Comparison of ENCODE assay signal across 1 cellular context in genomic region chr9:128503870-128504269, GRCh38.
TF ChIP-seq lines count a peak whose summit lies in the region.

No MANE protein-coding gene starts in this region.

TF ChIP-seq in GM23338, 12 proteins besides CTCF, POLR2A, EP300 and RAD21 (continued from another document):
- TF ChIP-seq ZNF462 (CRISPR knock-in tag; IDR thresholded peaks at IDR 0.05) (no peak), JUNB (IDR thresholded peaks at IDR 0.05; ENCODE audit: unreplicated experiment) (no peak)
